Comparison of ENCODE assay signal across 9 cellular contexts in the genomic region with DNA sequence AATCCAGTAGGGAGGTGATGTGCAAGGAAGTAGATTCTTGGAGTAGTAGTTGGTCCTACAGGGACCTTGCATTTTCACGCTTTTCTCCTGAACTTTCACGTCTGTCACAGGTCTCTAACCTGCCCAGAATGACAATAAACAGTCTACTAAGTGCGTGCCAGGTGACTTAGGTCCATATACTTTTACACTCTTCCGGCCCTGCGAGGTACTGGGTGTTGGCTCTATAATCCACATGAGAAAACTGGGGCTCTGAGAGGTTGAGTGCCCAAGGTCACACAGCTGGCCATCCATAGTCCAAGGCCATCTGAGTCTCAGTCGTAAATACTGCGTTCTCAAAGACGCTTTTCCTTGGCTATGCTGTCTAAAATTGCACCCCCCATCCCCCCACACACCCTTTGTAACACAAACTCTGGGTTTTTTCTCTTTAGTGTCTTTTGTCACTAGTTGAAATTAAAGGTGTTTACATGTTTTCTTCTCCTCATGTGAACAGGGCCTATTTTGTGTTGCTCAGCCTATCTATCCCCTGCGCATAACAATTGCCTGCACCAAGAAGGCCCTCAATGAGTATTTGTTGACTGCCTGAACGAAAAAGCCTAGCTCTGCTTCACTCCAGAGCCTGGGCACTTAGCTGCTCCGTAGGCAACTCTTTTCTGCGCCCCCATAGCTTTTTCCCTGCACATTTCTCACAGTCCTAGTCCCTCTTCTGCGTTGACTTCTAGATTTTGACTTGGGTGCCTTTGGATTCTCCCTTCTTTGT. TPM values are rescaled to one million over a fixed set of nuclear protein-coding genes. Genes with fewer than 3 reads are reported as not detected.
A peak's percentile ranks its signal among the peaks of the same experiment; 100 is the strongest.
DNase-seq lines count a peak whose midpoint lies in the region; ATAC-seq, FAIRE-seq and TF ChIP-seq lines count a peak whose summit lies in the region.
"Had no signal": no experiment of that assay in that cellular context is flagged by ENCODE, and none has a peak within 500 bp of the region (broad histone marks: within the 10 kb centered on the region; RNA-seq: fewer than 3 reads in every experiment).

No MANE protein-coding gene starts in this region.

- ATAC-seq in GM18867 (IDR thresholded peaks at IDR 0.05; ENCODE audit: unreplicated experiment), result peak; percentile 10
- peak; percentile 1 for ATAC-seq in HG03342 (IDR thresholded peaks at IDR 0.05; ENCODE audit: unreplicated experiment)

- H3K9me3 ChIP-seq in keratinocyte (ENCODE audit: control insufficient read depth, low read depth, low read length), result no peaks in the 10 kb centered on the region
- no peaks in the 10 kb centered on the region for H3K9me3 ChIP-seq in testis

- no peaks in the 10 kb centered on the region for H3K27me3 Mint-ChIP-seq in activated naive CD8-positive, alpha-beta T cell

- dilution Hi-C loops in keratinocyte (cut with MboI; ENCODE audit: extremely low pct_ligation_motif_present, low sequenced_read_pairs), result no loop called here

- intact Hi-C loops in testis (cut with DNase I; ENCODE audit: low total_unique reads), result no loop called here

- peak overlapping the region; percentile 93 for H3K9ac ChIP-seq in keratinocyte (ENCODE audit: control insufficient read depth, extremely low read depth, insufficient read depth, low read length)

- no peak for TF ChIP-seq POLR2A in testis (IDR thresholded peaks at IDR 0.05)

- H4K20me1 ChIP-seq in keratinocyte (ENCODE audit: control insufficient read depth, extremely low read depth, insufficient read depth, low read length), result no peaks in the 10 kb centered on the region

- no peaks in the 10 kb centered on the region for H3K9me3 Mint-ChIP-seq in activated naive CD8-positive, alpha-beta T cell (ENCODE audit: low read depth)

- peak overlapping the region; percentile 98 for H3K4me2 ChIP-seq in keratinocyte (ENCODE audit: control insufficient read depth, extremely low read depth, insufficient read depth, low read depth, low read length)

- peak overlapping the region; percentile 94 for H2AFZ ChIP-seq in keratinocyte (ENCODE audit: control insufficient read depth, low read length)

- peaks cover 57% of the 10 kb centered on the region for H3K4me1 Mint-ChIP-seq in activated naive CD8-positive, alpha-beta T cell (ENCODE audit: low read depth)

- H3K4me3 ChIP-seq in keratinocyte (ENCODE audit: control insufficient read depth in 2 of 3, extremely low read depth in 1 of 3, insufficient read depth in 2 of 3, low read depth in 1 of 3, low read length in 3 of 3) (peak overlapping the region; percentile 71 to 98 (median 80)), testis (peak overlapping the region; percentile 84 to 85)

- H3K36me3 Mint-ChIP-seq in activated naive CD8-positive, alpha-beta T cell, result peaks cover 38% of the 10 kb centered on the region

- peaks cover 56% of the 10 kb centered on the region for H3K79me2 ChIP-seq in keratinocyte (ENCODE audit: control insufficient read depth, insufficient read depth, low read length)

- peak overlapping the region; percentile 97 for H3K4me3 Mint-ChIP-seq in activated naive CD8-positive, alpha-beta T cell

- TF ChIP-seq CTCF in keratinocyte (optimal IDR thresholded peaks at IDR 0.05 in 1 of 3, IDR thresholded peaks at IDR 0.05 in 1 of 3, conservative IDR thresholded peaks at IDR 0.05 in 1 of 3; ENCODE audit: extremely low read depth in 1 of 3, insufficient read depth in 2 of 3, low read length in 3 of 3), result no peak
- TF ChIP-seq CTCF in testis (IDR thresholded peaks at IDR 0.05), result no peak

- H3K27me3 ChIP-seq in keratinocyte (ENCODE audit: control insufficient read depth, extremely low read depth, insufficient read depth, low read length) (no peaks in the 10 kb centered on the region), testis (no peaks in the 10 kb centered on the region)

- no peaks in the 10 kb centered on the region for H3K9me1 ChIP-seq in keratinocyte (ENCODE audit: control insufficient read depth, extremely low read depth, insufficient read depth, low read length)

- 16 to 19% methylated on average over 13 of the region's 13 CpGs for WGBS in testis, 2 donors

- H3K36me3 ChIP-seq in keratinocyte (ENCODE audit: control insufficient read depth in 2 of 2, extremely low read depth in 1 of 2, insufficient read depth in 2 of 2, low read length in 2 of 2), result peaks cover 6 to 11% of the 10 kb centered on the region in 2 experiments
- H3K36me3 ChIP-seq in testis (ENCODE audit: low read depth, missing control alignments), result no peaks in the 10 kb centered on the region

- peak overlapping the region; percentile 96 for H3K27ac Mint-ChIP-seq in activated naive CD8-positive, alpha-beta T cell

- FAIRE-seq in keratinocyte (lab: Jason Lieb, UNC), result no peak

- DNase-seq in keratinocyte (ENCODE audit: low read depth, low spot score), result no peak
- no peak for DNase-seq in testis
- DNase-seq in H4 (ENCODE audit: low spot score), result no peak
- no peak for DNase-seq in GM19238 (ENCODE audit: insufficient read length, low spot score)
- no peak for DNase-seq in stimulated activated CD4-positive, alpha-beta T cell treated with anti-CD3 and anti-CD28 coated beads, Interleukin-4, amount 100 ng/mL, for 24 hours

- H3K4me1 ChIP-seq in keratinocyte (ENCODE audit: control insufficient read depth, extremely low read depth, insufficient read depth, low read length), result peaks cover 28% of the 10 kb centered on the region
- peaks cover 7% of the 10 kb centered on the region for H3K4me1 ChIP-seq in testis

- H3K27ac ChIP-seq in keratinocyte (ENCODE audit: control insufficient read depth, insufficient read depth, low read length) (peak overlapping the region; percentile 76), testis (peak overlapping the region; percentile 68 to 82)

RNA-seq across cellular contexts. Expression of a gene that starts 0.9 kb away (rescaled TPM):
- polyA plus RNA-seq in keratinocyte, result 57.1 to 133 TPM (median 80.8 TPM) in 3 replicates
- polyA plus RNA-seq in keratinocyte (2011; ENCODE audit: low read depth), result 16.7 TPM
- 48.9 and 88.6 TPM in 2 replicates for polyA plus RNA-seq in keratinocyte (2011; cell fraction: cytosol; rRNA removed)
- 46.1 and 49.7 TPM in 2 replicates for polyA plus RNA-seq in keratinocyte (2011; cell fraction: nucleus; rRNA removed)
- polyA plus RNA-seq in keratinocyte (2012; ENCODE audit: low replicate concordance), result 26.9 and 68.7 TPM in 2 replicates
- polyA minus RNA-seq in keratinocyte, result 122 to 200 TPM (median 133 TPM) in 3 replicates
- 32.8 TPM for polyA minus RNA-seq in keratinocyte (2011; cell fraction: cytosol; rRNA and poly(A)+ RNA removed)
- 16.4 and 38.2 TPM in 2 replicates for polyA minus RNA-seq in keratinocyte (2011; cell fraction: nucleus; rRNA and poly(A)+ RNA removed)
- total RNA-seq in testis, result 10 to 100 TPM; 29.3 to 44.5 TPM
- polyA plus RNA-seq in testis (ENCODE audit: insufficient read depth, low read depth, low replicate concordance), result 22.6 TPM
- total RNA-seq in H4 (2014; rRNA removed; shearing (Covaris generic)), result 304 and 322 TPM in 2 replicates

RNA-seq across cellular contexts. Expression of a gene that starts 35.3 kb away (rescaled TPM):
- polyA plus RNA-seq in keratinocyte, result 0.01 TPM in 1 of 3 replicates, not detected in the others
- not detected for polyA plus RNA-seq in keratinocyte (2011; ENCODE audit: low read depth)
- polyA plus RNA-seq in keratinocyte (2011; cell fraction: cytosol; rRNA removed), result not detected in 2 replicates
- 0.03 TPM in 1 of 2 replicates, not detected in the other for polyA plus RNA-seq in keratinocyte (2011; cell fraction: nucleus; rRNA removed)
- not detected in 2 replicates for polyA plus RNA-seq in keratinocyte (2012; ENCODE audit: low replicate concordance)
- not detected in 3 replicates for polyA minus RNA-seq in keratinocyte
- not detected for polyA minus RNA-seq in keratinocyte (2011; cell fraction: cytosol; rRNA and poly(A)+ RNA removed)
- not detected in 2 replicates for polyA minus RNA-seq in keratinocyte (2011; cell fraction: nucleus; rRNA and poly(A)+ RNA removed)
- under 1 TPM; 0.06 to 0.08 TPM for total RNA-seq in testis
- 0.21 TPM for polyA plus RNA-seq in testis (ENCODE audit: insufficient read depth, low read depth, low replicate concordance)
- 0.25 and 0.29 TPM in 2 replicates for total RNA-seq in H4 (2014; rRNA removed; shearing (Covaris generic))
- total RNA-seq: activated CD8-positive, alpha-beta memory T cell treated with anti-CD3 and anti-CD28 coated beads for 36 hours had no signal
